ENCODE assay signal across 19 cellular contexts in the genomic region with DNA sequence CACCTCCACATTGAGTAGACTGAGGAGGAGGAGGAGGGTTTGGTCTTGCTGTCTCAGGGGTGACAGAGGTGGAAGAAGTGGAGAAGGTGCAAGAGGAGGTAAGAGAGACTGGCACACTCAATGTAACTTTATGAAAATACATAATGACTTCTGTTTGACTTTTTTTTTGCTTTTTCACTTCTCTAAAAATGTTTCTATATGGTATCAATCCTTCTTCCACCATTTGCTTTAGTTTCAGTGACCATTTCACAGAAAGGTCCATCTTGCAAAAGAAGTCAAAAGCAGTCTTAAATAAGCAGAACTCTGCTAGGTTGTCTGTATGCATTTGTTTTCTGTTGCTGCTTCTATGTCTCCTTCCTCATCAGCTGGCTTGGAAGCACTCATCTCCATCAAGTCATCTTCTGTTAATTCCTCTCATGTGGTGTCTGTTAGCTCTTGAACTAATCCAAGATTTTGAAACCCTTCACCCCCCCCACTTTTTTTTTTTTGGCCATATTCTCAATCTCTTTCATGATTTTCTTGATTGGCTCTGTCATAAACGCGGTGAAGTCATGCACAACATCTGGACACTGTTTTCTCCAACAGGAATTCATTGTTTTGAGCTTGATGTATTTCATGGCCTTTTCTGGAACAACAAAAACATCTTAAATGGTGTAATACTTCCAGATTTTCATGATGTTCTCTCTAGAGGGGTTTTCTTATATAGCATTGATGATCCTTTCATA.
"Had no signal": no experiment of that assay in that cellular context is flagged by ENCODE, and none has a peak within 500 bp of the region (broad histone marks: within the 10 kb centered on the region; RNA-seq: fewer than 3 reads in every experiment).

No MANE protein-coding gene starts in this region.

- H3K36me3 Mint-ChIP-seq: memory B cell; naive thymus-derived CD8-positive, alpha-beta T cell had no signal

- H3K4me3 Mint-ChIP-seq: activated naive CD8-positive, alpha-beta T cell treated with anti-CD3 and anti-CD28 coated beads, Interleukin-2, amount 10 ng/mL, durations not matched to agents 7 days and 5 days; central memory CD8-positive, alpha-beta T cell; memory B cell; naive thymus-derived CD8-positive, alpha-beta T cell; stimulated activated naive CD8-positive, alpha-beta T cell treated with anti-CD3 and anti-CD28 coated beads, Interleukin-15, Interleukin-2, amounts not matched to agents 100 ng/mL and 50 ng/mL, for 24 hours; type B pancreatic cell had no signal

- ATAC-seq: activated CD4-positive, CD25-positive, alpha-beta regulatory T cell treated with anti-CD3 and anti-CD28 coated beads, Interleukin-2, amount 50 U/mL, for 24 hours; left ventricle myocardium superior; mucosa of descending colon; naive thymus-derived CD8-positive, alpha-beta T cell; pancreas; sciatic nerve had no signal

- H3K27me3 Mint-ChIP-seq: type B pancreatic cell had no signal

- H3K9me3 Mint-ChIP-seq: activated naive CD8-positive, alpha-beta T cell treated with anti-CD3 and anti-CD28 coated beads, Interleukin-2, amount 10 ng/mL, durations not matched to agents 7 days and 5 days; central memory CD8-positive, alpha-beta T cell; stimulated activated naive CD8-positive, alpha-beta T cell treated with anti-CD3 and anti-CD28 coated beads, Interleukin-15, Interleukin-2, amounts not matched to agents 100 ng/mL and 50 ng/mL, for 24 hours had no signal

- H3K27ac Mint-ChIP-seq: activated naive CD8-positive, alpha-beta T cell treated with anti-CD3 and anti-CD28 coated beads, Interleukin-2, amount 10 ng/mL, durations not matched to agents 7 days and 5 days; memory B cell; naive thymus-derived CD8-positive, alpha-beta T cell; stimulated activated naive CD8-positive, alpha-beta T cell treated with anti-CD3 and anti-CD28 coated beads, Interleukin-15, Interleukin-2, amounts not matched to agents 100 ng/mL and 50 ng/mL, for 24 hours; type B pancreatic cell had no signal

- FAIRE-seq: pancreas had no signal

- H3K4me1 Mint-ChIP-seq: activated naive CD8-positive, alpha-beta T cell treated with anti-CD3 and anti-CD28 coated beads, Interleukin-2, amount 10 ng/mL, durations not matched to agents 7 days and 5 days; central memory CD8-positive, alpha-beta T cell; memory B cell; naive thymus-derived CD8-positive, alpha-beta T cell had no signal

- DNase-seq: activated CD4-positive, alpha-beta T cell treated with anti-CD3 and anti-CD28 coated beads, Interleukin-2, amount 50 U/mL, for 1 hour; activated CD8-positive, alpha-beta memory T cell treated with anti-CD3 and anti-CD28 coated beads for 24 hours; activated naive CD4-positive, alpha-beta T cell; activated naive CD8-positive, alpha-beta T cell treated with anti-CD3 and anti-CD28 coated beads, Interleukin-2, amount 10 ng/mL, durations not matched to agents 7 days and 5 days; brain microvascular endothelial cell; effector memory CD4-positive, alpha-beta T cell; foreskin melanocyte; head of caudate nucleus; kidney glomerular epithelial cell; left ventricle myocardium superior; mucosa of descending colon; naive thymus-derived CD8-positive, alpha-beta T cell; pancreas had no signal
